Comparison of ENCODE assay signal across 1 cellular context in the genomic region with DNA sequence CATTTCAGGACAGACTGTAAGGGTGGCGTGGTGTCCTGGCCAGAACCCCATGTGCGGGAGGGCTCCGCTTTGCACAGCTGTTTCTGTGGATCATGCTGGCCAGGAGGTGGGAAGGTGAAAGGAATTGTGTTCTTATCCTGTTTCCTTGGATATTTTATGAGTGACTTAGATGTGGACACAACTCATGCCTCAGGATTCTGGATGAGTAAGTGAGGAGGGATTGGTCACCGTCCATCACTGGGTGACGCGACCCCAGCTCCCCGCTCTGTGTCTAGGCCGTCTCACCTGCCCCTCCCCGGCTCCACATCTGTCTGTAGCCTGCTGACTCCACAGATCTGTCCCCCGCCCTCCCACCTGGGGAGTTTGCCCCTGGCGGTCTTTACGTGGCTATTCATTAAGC.
TF ChIP-seq lines count a peak whose summit lies in the region.

No MANE protein-coding gene starts in this region.

TF ChIP-seq in IMR-90, 13 proteins besides CTCF, POLR2A, EP300 and RAD21 (continued from another document):
- TF ChIP-seq RFX5 (IDR thresholded peaks at IDR 0.05; ENCODE audit: low read depth, low read length) (no peak), MAFK (IDR thresholded peaks at IDR 0.05; ENCODE audit: low read depth, low read length) (peak; percentile 67), FOS (IDR thresholded peaks at IDR 0.05; ENCODE audit: low read depth, low read length) (peak; percentile 88), CEBPB (IDR thresholded peaks at IDR 0.05; ENCODE audit: low read depth, low read length) (no peak), MAZ (IDR thresholded peaks at IDR 0.05; ENCODE audit: borderline replicate concordance, low read depth, low read length) (peak; percentile 44; the same call in 1 of the 2 replicates), MXI1 (IDR thresholded peaks at IDR 0.05; ENCODE audit: borderline replicate concordance, low read depth, low read length) (peak; percentile 84)
- TF ChIP-seq, protein P1, sequence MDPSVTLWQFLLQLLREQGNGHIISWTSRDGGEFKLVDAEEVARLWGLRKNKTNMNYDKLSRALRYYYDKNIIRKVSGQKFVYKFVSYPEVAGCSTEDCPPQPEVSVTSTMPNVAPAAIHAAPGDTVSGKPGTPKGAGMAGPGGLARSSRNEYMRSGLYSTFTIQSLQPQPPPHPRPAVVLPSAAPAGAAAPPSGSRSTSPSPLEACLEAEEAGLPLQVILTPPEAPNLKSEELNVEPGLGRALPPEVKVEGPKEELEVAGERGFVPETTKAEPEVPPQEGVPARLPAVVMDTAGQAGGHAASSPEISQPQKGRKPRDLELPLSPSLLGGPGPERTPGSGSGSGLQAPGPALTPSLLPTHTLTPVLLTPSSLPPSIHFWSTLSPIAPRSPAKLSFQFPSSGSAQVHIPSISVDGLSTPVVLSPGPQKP (IDR thresholded peaks at IDR 0.05; ENCODE audit: borderline replicate concordance, low read depth, low read length), result no peak
